8 cellular contexts compared by ENCODE assay signal in the genomic region with DNA sequence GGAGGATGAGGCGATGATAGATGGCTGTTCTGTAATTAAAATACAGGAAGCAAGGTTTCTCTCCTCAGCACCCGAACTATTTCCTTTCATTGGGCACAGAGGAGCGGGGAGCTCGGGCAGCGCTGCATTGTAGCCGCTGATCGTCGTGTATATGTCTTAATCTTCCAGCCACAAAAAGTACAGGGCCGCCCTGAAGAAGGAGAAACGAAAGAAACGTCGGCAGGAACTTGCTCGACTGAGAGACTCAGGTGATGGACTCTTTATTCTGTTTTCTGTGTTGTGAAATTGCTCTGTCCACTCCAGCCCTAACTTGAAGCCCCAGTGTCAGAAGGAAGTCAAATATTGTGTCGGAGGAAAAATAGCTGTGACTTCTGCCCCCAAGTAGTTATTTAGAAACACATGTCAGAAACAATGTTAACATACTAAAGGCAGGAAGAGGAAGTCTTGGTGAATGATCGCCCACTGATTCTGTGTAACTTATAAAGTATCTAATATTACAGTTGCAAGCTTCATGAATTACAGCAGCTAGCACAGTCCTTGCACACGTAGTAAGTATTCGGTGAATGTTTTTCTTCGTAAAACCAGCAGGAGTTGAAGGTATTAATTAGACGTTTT. TPM values are rescaled to one million over a fixed set of nuclear protein-coding genes. Genes with fewer than 3 reads are reported as not detected.
A peak's percentile ranks its signal among the peaks of the same experiment; 100 is the strongest.
DNase-seq lines count a peak whose midpoint lies in the region; ATAC-seq and TF ChIP-seq lines count a peak whose summit lies in the region.

No MANE protein-coding gene starts in this region.

- peak overlapping the region; percentile 90 for H3K9ac ChIP-seq in HUES6 (ENCODE audit: low read length)

- intact Hi-C loops in breast epithelium (cut with DNase I; ENCODE audit: low total_unique reads) (no loop called here), right lobe of liver (cut with DNase I) (no loop called here), aorta (cut with DNase I) (loop anchor here (5.0 kb wide), 3 partner anchors 61 to 114 kb away; partner anchors contain the start of gene AP1S2 (in 1 of the 2))

- peak overlapping the region; percentile 77 for H3K27ac ChIP-seq in C4-2B
- H3K27ac ChIP-seq in HUES6 (ENCODE audit: low read depth, low read length) = peak overlapping the region; percentile 22; the same call in 1 of the 2 replicates
- H3K27ac ChIP-seq in breast epithelium = peak overlapping the region; percentile 75 to 85
- H3K27ac ChIP-seq in right lobe of liver = peak overlapping the region; percentile 52 to 69 (median 61)
- H3K27ac ChIP-seq in aorta (ENCODE audit: low read depth in 1 of 2, low read length in 2 of 2) = peak overlapping the region in 1 of 2 donors; percentile 49

- ATAC-seq in GM19467 (IDR thresholded peaks at IDR 0.05; ENCODE audit: unreplicated experiment) (peak; percentile 12), right lobe of liver (peak in 3 of 4 donors; percentile 42 to 43 (median 43)), aorta (ENCODE audit: low FRiP score) (peak; percentile 50)

- DNase-seq in breast epithelium (ENCODE audit: low spot score in 2 of 2) = no peak
- DNase-seq in right lobe of liver = no peak
- DNase-seq in aorta = no peak
- DNase-seq in activated T-cell treated with anti-CD3 and anti-CD28 coated beads, Interleukin-2, amount 50 U/mL, for 1 hour = no peak
- DNase-seq in NCI-H1436 treated with DMSO at 0.1 percent for 48 hours (lab: John Stamatoyannopoulos, UW) = no peak

- TF ChIP-seq CTCF in C4-2B (conservative IDR thresholded peaks at IDR 0.05) (no peak), breast epithelium (IDR thresholded peaks at IDR 0.05) (no peak), right lobe of liver (IDR thresholded peaks at IDR 0.05) (no peak)

- H3K36me3 ChIP-seq in HUES6 (ENCODE audit: control insufficient read depth, insufficient read depth, low read length) (peaks cover 24% of the 10 kb centered on the region), breast epithelium (no peaks in the 10 kb centered on the region), right lobe of liver (peaks cover 0 to 4% (median 0%) of the 10 kb centered on the region in 4 donors), aorta (ENCODE audit: control insufficient read depth in 1 of 2, insufficient read depth in 2 of 2, low read length in 1 of 2) (no peaks in the 10 kb centered on the region)

- TF ChIP-seq POLR2A in breast epithelium (IDR thresholded peaks at IDR 0.05) (no peak), right lobe of liver (IDR thresholded peaks at IDR 0.05) (no peak)

- peak overlapping the region; percentile 98 for H3K4me3 ChIP-seq in HUES6 (ENCODE audit: low read depth, low read length)
- peak overlapping the region; percentile 61 to 79 (median 61) for H3K4me3 ChIP-seq in breast epithelium
- H3K4me3 ChIP-seq in right lobe of liver = peak overlapping the region; percentile 53 to 97 (median 82)
- peak overlapping the region; percentile 40 to 70 for H3K4me3 ChIP-seq in aorta (ENCODE audit: low read length in 2 of 2)

- H3K9me3 ChIP-seq in HUES6 (ENCODE audit: control insufficient read depth, insufficient read depth, low read depth, low read length) = no peaks in the 10 kb centered on the region
- H3K9me3 ChIP-seq in breast epithelium = no peaks in the 10 kb centered on the region
- no peaks in the 10 kb centered on the region for H3K9me3 ChIP-seq in right lobe of liver
- no peaks in the 10 kb centered on the region for H3K9me3 ChIP-seq in aorta (ENCODE audit: control insufficient read depth, low read length)

- WGBS in right lobe of liver (ENCODE audit: insufficient coverage, low coverage, low lambda C conversion rate, missing lambda C conversion rate) = 3% methylated on average over 19 of the region's 19 CpGs
- 1 to 2% methylated on average over 19 of the region's 19 CpGs for WGBS in aorta, 2 donors

- H3K27me3 ChIP-seq in HUES6 (ENCODE audit: control insufficient read depth, insufficient read depth, low read length) (no peaks in the 10 kb centered on the region), breast epithelium (no peaks in the 10 kb centered on the region), right lobe of liver (no peaks in the 10 kb centered on the region), aorta (ENCODE audit: control insufficient read depth in 1 of 2, insufficient read depth in 2 of 2, low read length in 1 of 2) (no peaks in the 10 kb centered on the region)

- H3K4me1 ChIP-seq in HUES6 (ENCODE audit: control insufficient read depth, insufficient read depth, low read length) (peaks cover 8% of the 10 kb centered on the region), breast epithelium (no peaks in the 10 kb centered on the region), right lobe of liver (peaks cover 0 to 5% (median 2%) of the 10 kb centered on the region in 4 donors), aorta (ENCODE audit: control insufficient read depth in 1 of 2, insufficient read depth in 2 of 2, low read length in 2 of 2) (no peaks in the 10 kb centered on the region)

RNA-seq across cellular contexts. Expression of gene ZRSR2, which starts 0.6 kb away (rescaled TPM):
- total RNA-seq in breast epithelium = 1 to 10 TPM; 8.9 to 9.8 (median 9.8) TPM
- total RNA-seq in right lobe of liver = 1 to 10 TPM in 5 of 6 experiments, under 1 TPM in 1; 0.81 to 3.6 (median 3.2) TPM
- 10 to 100 TPM; 13.4 to 18.9 TPM for total RNA-seq in aorta
- polyA plus RNA-seq in aorta = 10 to 100 TPM; 38.7 to 98.8 TPM

RNA-seq across cellular contexts. Expression of gene CA5B, which starts 52.8 kb away (rescaled TPM):
- total RNA-seq in breast epithelium (10 to 100 TPM; 16.1 to 23.0 (median 22.0) TPM), right lobe of liver (1 to 10 TPM; 1.5 to 4.3 (median 2.8) TPM), aorta (10 to 100 TPM; 30.8 to 46.4 TPM)
- 1 to 10 TPM; 3.0 to 8.6 TPM for polyA plus RNA-seq in aorta

Comparison
In these comparisons a context has a peak if more than half of its experiments do, and no peak if none do; other contexts are left out.
1. intact Hi-C loops: an anchor here in aorta (5.0 kb wide); none called in breast epithelium and right lobe of liver.